In genomic region chr5:69149676-69150010, GRCh38 we compare ENCODE assay signal across 25 cellular contexts. TPM values are rescaled to one million over a fixed set of nuclear protein-coding genes. Genes with fewer than 3 reads are reported as not detected.
DNase-seq lines count a peak whose midpoint lies in the region; ATAC-seq, FAIRE-seq and TF ChIP-seq lines count a peak whose summit lies in the region.
"Had no signal": no experiment of that assay in that cellular context is flagged by ENCODE, and none has a peak within 500 bp of the region (broad histone marks: within the 10 kb centered on the region; RNA-seq: fewer than 3 reads in every experiment).

No MANE protein-coding gene starts in this region.

- 32% methylated on average over 5 of the region's 5 CpGs for WGBS in HepG2 (ENCODE audit: low lambda C conversion rate)
- WGBS in right lobe of liver (ENCODE audit: insufficient coverage, low coverage, low lambda C conversion rate, missing lambda C conversion rate): no CpG with 5 or more reads among the region's 5 CpGs
- WGBS in mammary epithelial cell (ENCODE audit: low coverage, missing lambda C conversion rate): 93% methylated on average over 5 of the region's 5 CpGs
- no CpG with 5 or more reads among the region's 5 CpGs for WGBS in neuronal stem cell (ENCODE audit: extremely low coverage in 2 of 2, insufficient read length in 2 of 2, insufficient replicate concordance in 1 of 2), 2 donors

- CTCF ChIA-PET in HepG2 (lab: Yijun Ruan, JAX; ENCODE audit: low intra/inter-chr PET ratio, low total read pairs) (no interaction called here), mammary epithelial cell (lab: Charles Lee; ENCODE audit: low non-redundant PET) (no interaction called here)

- TF ChIP-seq CTCF in HepG2 (CRISPR knock-in tag; IDR thresholded peaks at IDR 0.05) (no peak), right lobe of liver (IDR thresholded peaks at IDR 0.05) (no peak), mammary epithelial cell (conservative IDR thresholded peaks at IDR 0.05 in 1 of 2, IDR thresholded peaks at IDR 0.05 in 1 of 2; ENCODE audit: extremely low read depth in 1 of 2, insufficient read depth in 1 of 2, low read depth in 1 of 2, low read length in 2 of 2) (no peak), lower lobe of right lung (IDR thresholded peaks at IDR 0.05) (no peak)

- no peaks in the 10 kb centered on the region for H4K20me1 ChIP-seq in HepG2 (ENCODE audit: insufficient read depth, low read length)
- no peaks in the 10 kb centered on the region for H4K20me1 ChIP-seq in mammary epithelial cell (ENCODE audit: insufficient read depth, low read length)
- H4K20me1 ChIP-seq: BLaER1 treated with 17β-estradiol and CSF1 and Interleukin-3, amounts not matched to agents 10 nM and 100 nM had no signal

- no peak for TF ChIP-seq RAD21 in HepG2 (CRISPR knock-in tag; IDR thresholded peaks at IDR 0.05)

- H3K4me1 ChIP-seq in HepG2 (ENCODE audit: insufficient read depth, low read length) (peaks cover 10% of the 10 kb centered on the region; the same call in 1 of the 2 replicates), right lobe of liver (no peaks in the 10 kb centered on the region), mammary epithelial cell (ENCODE audit: insufficient read depth, low read length) (peaks cover 7% of the 10 kb centered on the region), neuronal stem cell (ENCODE audit: control insufficient read depth in 2 of 2, insufficient read depth in 1 of 2, low read depth in 1 of 2, low read length in 2 of 2) (no peaks in the 10 kb centered on the region), lower lobe of right lung (no peaks in the 10 kb centered on the region)
- H3K4me1 ChIP-seq: A549, BE2C had no signal

- H2BK5ac ChIP-seq in neuronal stem cell (ENCODE audit: low read length): no peak overlapping the region

- TF ChIP-seq POLR2A in HepG2 (IDR thresholded peaks at IDR 0.05; ENCODE audit: insufficient read depth in 1 of 2, low read depth in 2 of 2, low read length in 2 of 2): no peak
- TF ChIP-seq POLR2A in right lobe of liver (IDR thresholded peaks at IDR 0.05): no peak

- no peak overlapping the region for H2BK12ac ChIP-seq in neuronal stem cell (ENCODE audit: low read length)

- H3K9me3 ChIP-seq in HepG2 (ENCODE audit: low read length) (no peaks in the 10 kb centered on the region), right lobe of liver (no peaks in the 10 kb centered on the region), mammary epithelial cell (replicated peaks; ENCODE audit: insufficient read depth, low read length) (no peaks in the 10 kb centered on the region), neuronal stem cell (replicated peaks in 1 of 2; ENCODE audit: control insufficient read depth in 2 of 2, insufficient read depth in 1 of 2, low read depth in 1 of 2, low read length in 2 of 2) (no peaks in the 10 kb centered on the region), lower lobe of right lung (no peaks in the 10 kb centered on the region)
- H3K9me3 ChIP-seq: A549, BE2C had no signal

- no peak overlapping the region for H3K14ac ChIP-seq in neuronal stem cell (ENCODE audit: low read length)

- H3K4me3 ChIP-seq in HepG2 (replicated peaks in 1 of 3; ENCODE audit: insufficient read depth in 1 of 3, low read depth in 2 of 3, low read length in 3 of 3) (no peak overlapping the region), right lobe of liver (no peak overlapping the region), mammary epithelial cell (replicated peaks in 1 of 3; ENCODE audit: insufficient read depth in 1 of 3, low read depth in 2 of 3, low read length in 3 of 3) (no peak overlapping the region), neuronal stem cell (ENCODE audit: low read length in 2 of 2) (no peak overlapping the region), lower lobe of right lung (no peak overlapping the region)
- H3K4me3 ChIP-seq: A549; BLaER1 treated with 17β-estradiol and CSF1 and Interleukin-3, amounts not matched to agents 10 nM and 100 nM; GM23338 had no signal

- dilution Hi-C loops in mammary epithelial cell (cut with HindIII; ENCODE audit: low sequenced_read_pairs): no loop called here

- peak overlapping the region; percentile 37 for H2AFZ ChIP-seq in HepG2 (ENCODE audit: low read length)
- peak overlapping the region; percentile 66 for H2AFZ ChIP-seq in mammary epithelial cell (ENCODE audit: low read depth, low read length)
- H2AFZ ChIP-seq in neuronal stem cell (ENCODE audit: low read length): no peak overlapping the region
- H2AFZ ChIP-seq: GM23338 had no signal

- no peak for TF ChIP-seq EP300 in HepG2 (IDR thresholded peaks at IDR 0.05; ENCODE audit: low read depth in 2 of 2, low read length in 2 of 2)
- no peak for TF ChIP-seq EP300 in HepG2 (CRISPR knock-in tag; IDR thresholded peaks at IDR 0.05; ENCODE audit: borderline replicate concordance)

- H3K9ac ChIP-seq in HepG2 (ENCODE audit: insufficient read depth, low read depth, low read length) (no peak overlapping the region), mammary epithelial cell (ENCODE audit: insufficient read depth, low read length) (no peak overlapping the region), neuronal stem cell (ENCODE audit: low read depth, low read length, poor library complexity) (no peak overlapping the region)
- H3K9ac ChIP-seq: BLaER1 treated with 17β-estradiol and CSF1 and Interleukin-3, amounts not matched to agents 10 nM and 100 nM had no signal

- peak overlapping the region; percentile 45 for H3K4me2 ChIP-seq in HepG2 (ENCODE audit: low read depth, low read length)
- H3K4me2 ChIP-seq in mammary epithelial cell (ENCODE audit: insufficient read depth, low read depth, low read length): no peak overlapping the region
- H3K4me2 ChIP-seq in neuronal stem cell (ENCODE audit: insufficient read depth, low read length, poor library complexity, severe bottlenecking): no peak overlapping the region
- H3K4me2 ChIP-seq: A549; BLaER1 treated with 17β-estradiol and CSF1 and Interleukin-3, amounts not matched to agents 10 nM and 100 nM; GM23338 had no signal

- DNase-seq in HepG2 (ENCODE audit: low spot score) (no peak), right lobe of liver (no peak), mammary epithelial cell (no peak), neuronal stem cell (ENCODE audit: low spot score) (no peak), lower lobe of right lung (no peak), GM03348 (ENCODE audit: low spot score) (no peak)
- no peak for DNase-seq in stimulated activated CD4-positive, alpha-beta T cell treated with anti-CD3 and anti-CD28 coated beads, Interleukin-15, amount 100 ng/mL, for 24 hours
- DNase-seq: 8988T; ACHN; AML-193; BE2C; CD4-positive, alpha-beta T cell; CD8-positive, alpha-beta memory T cell; DMS 273 treated with DMSO at 0.1 percent for 48 hours; DMS79; EL; GDM1; H9 had no signal

- no peak overlapping the region for H3K18ac ChIP-seq in neuronal stem cell (ENCODE audit: low read length)

- no peak overlapping the region for H2BK120ac ChIP-seq in neuronal stem cell (ENCODE audit: low read depth, low read length)

- H3K79me2 ChIP-seq in HepG2 (ENCODE audit: insufficient read depth, low read length) (no peaks in the 10 kb centered on the region), mammary epithelial cell (ENCODE audit: insufficient read depth, low read length) (no peaks in the 10 kb centered on the region)

- peak overlapping the region; percentile 57 for H3K23ac ChIP-seq in neuronal stem cell (ENCODE audit: low read depth, low read length, poor library complexity)

- H3K36me3 ChIP-seq in HepG2 (replicated peaks in 1 of 2; ENCODE audit: control insufficient read depth in 1 of 2, insufficient read depth in 2 of 2, low read length in 2 of 2) (no peaks in the 10 kb centered on the region), right lobe of liver (no peaks in the 10 kb centered on the region), mammary epithelial cell (ENCODE audit: insufficient read depth, low read length) (no peaks in the 10 kb centered on the region), neuronal stem cell (replicated peaks in 1 of 2; ENCODE audit: control insufficient read depth in 2 of 2, insufficient read depth in 2 of 2, low read length in 2 of 2) (no peaks in the 10 kb centered on the region), lower lobe of right lung (no peaks in the 10 kb centered on the region)
- H3K36me3 ChIP-seq: BE2C; BLaER1 treated with 17β-estradiol and CSF1 and Interleukin-3, amounts not matched to agents 10 nM and 100 nM had no signal

- H4K91ac ChIP-seq in neuronal stem cell (ENCODE audit: low read depth, low read length, poor library complexity): no peak overlapping the region

- no peak overlapping the region for H2AK5ac ChIP-seq in neuronal stem cell (ENCODE audit: low read depth, low read length)

- H3K4ac ChIP-seq in neuronal stem cell (ENCODE audit: low read length): no peak overlapping the region

- BruUV-seq in HepG2 (replicated peaks; lab: Mats Ljungman, UMichigan) (no TSS peak), mammary epithelial cell (replicated peaks; lab: Mats Ljungman, UMichigan) (no TSS peak)

- ATAC-seq in HepG2 (peak; percentile 74), right lobe of liver (no peak), lower lobe of right lung (no peak)
- ATAC-seq: A549, GM23338, HCT116 had no signal

- H3K27ac ChIP-seq in HepG2 (ENCODE audit: extremely low read length, insufficient read depth, low read length) (no peak overlapping the region), right lobe of liver (no peak overlapping the region), mammary epithelial cell (ENCODE audit: insufficient read depth, low read depth, low read length) (no peak overlapping the region), neuronal stem cell (replicated peaks; ENCODE audit: low read length) (no peak overlapping the region), lower lobe of right lung (no peak overlapping the region)
- H3K27ac ChIP-seq: A549; BLaER1 treated with 17β-estradiol and CSF1 and Interleukin-3, amounts not matched to agents 10 nM and 100 nM had no signal

- no peak for FAIRE-seq in HepG2 (lab: Jason Lieb, UNC)
- FAIRE-seq: A549, D721Med, GM12891, GM18507 had no signal

- H3K27me3 ChIP-seq in HepG2 (ENCODE audit: control insufficient read depth in 1 of 2, insufficient read depth in 2 of 2, low read length in 2 of 2) (no peaks in the 10 kb centered on the region), right lobe of liver (no peaks in the 10 kb centered on the region), mammary epithelial cell (ENCODE audit: insufficient read depth, low read length) (no peaks in the 10 kb centered on the region), neuronal stem cell (ENCODE audit: control insufficient read depth in 3 of 3, insufficient read depth in 3 of 3, low read depth in 1 of 3, low read length in 3 of 3) (no peaks in the 10 kb centered on the region), lower lobe of right lung (ENCODE audit: low read depth) (no peaks in the 10 kb centered on the region)
- H3K27me3 ChIP-seq: BE2C; BLaER1 treated with 17β-estradiol and CSF1 and Interleukin-3, amounts not matched to agents 10 nM and 100 nM had no signal

- POLR2A ChIA-PET in HepG2 (lab: Yijun Ruan, JAX): no interaction called here

- intact Hi-C loops in HepG2 (cut with micrococcal nuclease; ENCODE audit: unreplicated experiment): no loop called here
- intact Hi-C loops in right lobe of liver (cut with DNase I): no loop called here
- intact Hi-C loops in mammary epithelial cell (cut with micrococcal nuclease): no loop called here
- intact Hi-C loops in lower lobe of right lung (cut with DNase I): no loop called here

- H4K8ac ChIP-seq in neuronal stem cell (ENCODE audit: low read depth, low read length): no peak overlapping the region

- no peaks in the 10 kb centered on the region for H3K79me1 ChIP-seq in neuronal stem cell (ENCODE audit: low read depth, low read length)

- H2BK15ac ChIP-seq in neuronal stem cell (ENCODE audit: low read length): no peak overlapping the region

- in situ Hi-C loops in HepG2 (cut with HindIII; ENCODE audit: extremely low pct_ligation_motif_present, low pct_unique_long_range_greater_than_20kb): no loop called here
- in situ Hi-C loops in mammary epithelial cell (cut with MboI; ENCODE audit: low sequenced_read_pairs in 2 of 2): no loop called here

RNA-seq across cellular contexts. Expression of gene CCNB1, which starts 17.3 kb away (rescaled TPM):
- 316 and 431 TPM in 2 replicates for total RNA-seq in HepG2 (2016; rRNA removed; fragmentation: Illumina TruSeq; extraction: Trizol)
- total RNA-seq in HepG2 (2016; cell fraction: cytosol; rRNA removed; fragmentation: Illumina TruSeq; extraction: Trizol; ENCODE audit: low read depth): 111 and 125 TPM in 2 replicates
- total RNA-seq in HepG2 (2016; cell fraction: insoluble cytoplasmic fraction; rRNA removed; fragmentation: Illumina TruSeq; extraction: Trizol): 314 and 447 TPM in 2 replicates
- total RNA-seq in HepG2 (2016; cell fraction: membrane; rRNA removed; fragmentation: Illumina TruSeq; extraction: Trizol): 71.3 and 78.4 TPM in 2 replicates
- total RNA-seq in HepG2 (2016; cell fraction: nucleus; rRNA removed; fragmentation: Illumina TruSeq; extraction: Trizol): 134 and 154 TPM in 2 replicates
- 49.6 and 82.3 TPM in 2 replicates for polyA plus RNA-seq in HepG2 (2011; rRNA removed)
- 44.1 and 47.1 TPM in 2 replicates for polyA plus RNA-seq in HepG2 (2011; cell fraction: cytosol; rRNA removed)
- polyA plus RNA-seq in HepG2 (2011; cell fraction: nucleus; rRNA removed): 22.6 and 25.0 TPM in 2 replicates
- 34.4 and 107 TPM in 2 replicates for polyA plus RNA-seq in HepG2 (2012)
- 21.5 and 26.2 TPM in 2 replicates for polyA plus RNA-seq in HepG2 (2016; cell fraction: cytosol; fragmentation: Illumina TruSeq; extraction: Trizol; ENCODE audit: low read depth)
- 336 and 356 TPM in 2 replicates for polyA plus RNA-seq in HepG2 (2016; cell fraction: insoluble cytoplasmic fraction; fragmentation: Illumina TruSeq; extraction: Trizol; ENCODE audit: low read depth)
- 23.1 and 31.9 TPM in 2 replicates for polyA plus RNA-seq in HepG2 (2016; cell fraction: membrane; fragmentation: Illumina TruSeq; extraction: Trizol; ENCODE audit: low read depth)
- 188 TPM in 2 replicates for polyA plus RNA-seq in HepG2 (2016; cell fraction: nucleus; fragmentation: Illumina TruSeq; extraction: Trizol; ENCODE audit: insufficient read depth, low read depth)
- polyA minus RNA-seq in HepG2 (2011; rRNA and poly(A)+ RNA removed; ENCODE audit: low replicate concordance): 26.9 and 102 TPM in 2 replicates
- polyA minus RNA-seq in HepG2 (2011; cell fraction: cytosol; rRNA and poly(A)+ RNA removed): 31.3 and 37.6 TPM in 2 replicates
- polyA minus RNA-seq in HepG2 (2011; cell fraction: nucleus; rRNA and poly(A)+ RNA removed): 24.5 and 29.0 TPM in 2 replicates
- 1 to 10 TPM; 1.9 to 5.9 (median 3.7) TPM for total RNA-seq in right lobe of liver
- 100 to 1,000 TPM in 1 of 2 donors, 10 to 100 TPM in 1; 22.5 to 151 TPM for total RNA-seq in mammary epithelial cell
- polyA plus RNA-seq in mammary epithelial cell: 158 TPM
- 134 TPM for polyA minus RNA-seq in mammary epithelial cell
- polyA plus RNA-seq in neuronal stem cell (2013, experiment 1 of 2): 274 TPM
- 269 TPM for polyA plus RNA-seq in neuronal stem cell (2013, experiment 2 of 2)
- total RNA-seq in lower lobe of right lung: 4.4 TPM

RNA-seq across cellular contexts. Expression of gene CENPH, which starts 39.7 kb away (rescaled TPM):
- total RNA-seq in HepG2 (2016; rRNA removed; fragmentation: Illumina TruSeq; extraction: Trizol): 28.8 and 36.2 TPM in 2 replicates
- 7.6 and 8.2 TPM in 2 replicates for total RNA-seq in HepG2 (2016; cell fraction: cytosol; rRNA removed; fragmentation: Illumina TruSeq; extraction: Trizol; ENCODE audit: low read depth)
- total RNA-seq in HepG2 (2016; cell fraction: insoluble cytoplasmic fraction; rRNA removed; fragmentation: Illumina TruSeq; extraction: Trizol): 29.6 and 43.8 TPM in 2 replicates
- total RNA-seq in HepG2 (2016; cell fraction: membrane; rRNA removed; fragmentation: Illumina TruSeq; extraction: Trizol): 18.3 and 23.9 TPM in 2 replicates
- total RNA-seq in HepG2 (2016; cell fraction: nucleus; rRNA removed; fragmentation: Illumina TruSeq; extraction: Trizol): 12.7 and 14.4 TPM in 2 replicates
- 7.3 and 11.2 TPM in 2 replicates for polyA plus RNA-seq in HepG2 (2011; rRNA removed)
- 7.0 and 7.1 TPM in 2 replicates for polyA plus RNA-seq in HepG2 (2011; cell fraction: cytosol; rRNA removed)
- 1.8 TPM in 2 replicates for polyA plus RNA-seq in HepG2 (2011; cell fraction: nucleus; rRNA removed)
- 7.0 and 16.8 TPM in 2 replicates for polyA plus RNA-seq in HepG2 (2012)
- 8.8 and 9.8 TPM in 2 replicates for polyA plus RNA-seq in HepG2 (2016; cell fraction: cytosol; fragmentation: Illumina TruSeq; extraction: Trizol; ENCODE audit: low read depth)
- 34.9 and 35.8 TPM in 2 replicates for polyA plus RNA-seq in HepG2 (2016; cell fraction: insoluble cytoplasmic fraction; fragmentation: Illumina TruSeq; extraction: Trizol; ENCODE audit: low read depth)
- polyA plus RNA-seq in HepG2 (2016; cell fraction: membrane; fragmentation: Illumina TruSeq; extraction: Trizol; ENCODE audit: low read depth): 20.4 and 21.2 TPM in 2 replicates
- 16.7 and 21.1 TPM in 2 replicates for polyA plus RNA-seq in HepG2 (2016; cell fraction: nucleus; fragmentation: Illumina TruSeq; extraction: Trizol; ENCODE audit: insufficient read depth, low read depth)
- 4.7 and 5.8 TPM in 2 replicates for polyA minus RNA-seq in HepG2 (2011; rRNA and poly(A)+ RNA removed; ENCODE audit: low replicate concordance)
- polyA minus RNA-seq in HepG2 (2011; cell fraction: cytosol; rRNA and poly(A)+ RNA removed): 6.0 TPM in 2 replicates
- polyA minus RNA-seq in HepG2 (2011; cell fraction: nucleus; rRNA and poly(A)+ RNA removed): 4.1 TPM in 2 replicates
- 1 to 10 TPM in 5 of 6 experiments, under 1 TPM in 1; 0.95 to 3.8 (median 1.1) TPM for total RNA-seq in right lobe of liver
- total RNA-seq in mammary epithelial cell: 10 to 100 TPM in 1 of 2 donors, 1 to 10 TPM in 1; 3.3 to 26.3 TPM
- 12.6 TPM for polyA plus RNA-seq in mammary epithelial cell
- polyA minus RNA-seq in mammary epithelial cell: 3.4 TPM
- 126 TPM for polyA plus RNA-seq in neuronal stem cell (2013, experiment 1 of 2)
- 128 TPM for polyA plus RNA-seq in neuronal stem cell (2013, experiment 2 of 2)
- total RNA-seq in lower lobe of right lung: 2.9 TPM

RNA-seq across cellular contexts. Expression of gene SLC30A5, which starts 55.8 kb away (rescaled TPM):
- total RNA-seq in HepG2 (2016; rRNA removed; fragmentation: Illumina TruSeq; extraction: Trizol) (38.0 and 53.6 TPM in 2 replicates), right lobe of liver (10 to 100 TPM; 18.7 to 29.4 (median 23.4) TPM), mammary epithelial cell (10 to 100 TPM; 47.8 to 48.5 TPM), lower lobe of right lung (62.7 TPM)
- total RNA-seq in HepG2 (2016; cell fraction: cytosol; rRNA removed; fragmentation: Illumina TruSeq; extraction: Trizol; ENCODE audit: low read depth): 31.6 and 34.5 TPM in 2 replicates
- 30.3 and 45.5 TPM in 2 replicates for total RNA-seq in HepG2 (2016; cell fraction: insoluble cytoplasmic fraction; rRNA removed; fragmentation: Illumina TruSeq; extraction: Trizol)
- total RNA-seq in HepG2 (2016; cell fraction: membrane; rRNA removed; fragmentation: Illumina TruSeq; extraction: Trizol): 49.5 and 53.4 TPM in 2 replicates
- 45.0 and 49.8 TPM in 2 replicates for total RNA-seq in HepG2 (2016; cell fraction: nucleus; rRNA removed; fragmentation: Illumina TruSeq; extraction: Trizol)
- polyA plus RNA-seq in HepG2 (2011; rRNA removed) (40.7 and 46.0 TPM in 2 replicates), mammary epithelial cell (17.7 TPM)
- 20.8 and 26.3 TPM in 2 replicates for polyA plus RNA-seq in HepG2 (2011; cell fraction: cytosol; rRNA removed)
- polyA plus RNA-seq in HepG2 (2011; cell fraction: nucleus; rRNA removed): 12.8 and 20.0 TPM in 2 replicates
- polyA plus RNA-seq in HepG2 (2012): 20.2 and 28.1 TPM in 2 replicates
- 41.7 and 42.9 TPM in 2 replicates for polyA plus RNA-seq in HepG2 (2016; cell fraction: cytosol; fragmentation: Illumina TruSeq; extraction: Trizol; ENCODE audit: low read depth)
- polyA plus RNA-seq in HepG2 (2016; cell fraction: insoluble cytoplasmic fraction; fragmentation: Illumina TruSeq; extraction: Trizol; ENCODE audit: low read depth): 33.4 and 37.3 TPM in 2 replicates
- polyA plus RNA-seq in HepG2 (2016; cell fraction: membrane; fragmentation: Illumina TruSeq; extraction: Trizol; ENCODE audit: low read depth): 52.5 and 54.7 TPM in 2 replicates
- polyA plus RNA-seq in HepG2 (2016; cell fraction: nucleus; fragmentation: Illumina TruSeq; extraction: Trizol; ENCODE audit: insufficient read depth, low read depth): 77.8 and 87.7 TPM in 2 replicates
- 145 and 157 TPM in 2 replicates for polyA minus RNA-seq in HepG2 (2011; rRNA and poly(A)+ RNA removed; ENCODE audit: low replicate concordance)
- 35.9 and 43.9 TPM in 2 replicates for polyA minus RNA-seq in HepG2 (2011; cell fraction: cytosol; rRNA and poly(A)+ RNA removed)
- 20.1 and 27.8 TPM in 2 replicates for polyA minus RNA-seq in HepG2 (2011; cell fraction: nucleus; rRNA and poly(A)+ RNA removed)
- polyA minus RNA-seq in mammary epithelial cell: 22.3 TPM
- polyA plus RNA-seq in neuronal stem cell (2013, experiment 1 of 2): 27.2 TPM
- 28.0 TPM for polyA plus RNA-seq in neuronal stem cell (2013, experiment 2 of 2)
